In the genomic region with DNA sequence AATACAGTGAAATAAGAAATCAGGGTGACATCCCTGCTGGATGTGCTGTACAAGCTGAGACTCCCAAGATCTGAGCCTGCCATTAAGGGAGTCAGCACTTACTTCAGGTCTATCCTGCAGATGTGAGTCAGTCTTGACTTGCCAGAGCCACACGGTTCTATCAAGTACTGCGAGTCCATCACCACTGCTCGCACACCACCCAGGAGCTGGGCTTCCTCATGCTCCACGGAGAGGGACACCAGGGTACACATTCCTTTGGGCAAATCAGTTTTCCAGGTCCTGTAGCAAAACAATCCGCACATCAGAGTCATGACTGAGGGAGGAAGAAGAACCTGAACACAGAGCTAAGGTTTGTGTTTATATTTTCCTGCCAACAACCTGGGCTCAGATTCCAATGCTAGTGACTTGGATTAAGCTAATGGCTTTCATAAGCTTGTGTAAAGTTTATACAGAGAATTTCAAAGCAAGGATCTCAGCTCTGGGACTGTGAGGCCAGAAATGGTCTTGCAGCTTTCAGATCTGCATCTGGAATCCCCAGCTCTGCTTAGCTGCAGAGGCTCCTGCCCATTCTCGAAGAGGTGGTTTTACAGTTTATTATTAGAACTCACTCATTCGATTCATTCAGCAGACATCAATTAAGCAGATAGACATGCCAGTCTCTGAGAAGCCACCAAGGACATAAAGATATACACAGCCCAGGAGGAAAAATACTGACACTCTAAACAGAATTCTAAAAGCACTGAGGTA, we compare ENCODE assay signal across 1 cellular context.
TF ChIP-seq lines count a peak whose summit lies in the region.

No MANE protein-coding gene starts in this region.

TF ChIP-seq in IMR-90, 13 proteins besides CTCF, POLR2A, EP300 and RAD21 (continued from another document):
- TF ChIP-seq, protein P1, sequence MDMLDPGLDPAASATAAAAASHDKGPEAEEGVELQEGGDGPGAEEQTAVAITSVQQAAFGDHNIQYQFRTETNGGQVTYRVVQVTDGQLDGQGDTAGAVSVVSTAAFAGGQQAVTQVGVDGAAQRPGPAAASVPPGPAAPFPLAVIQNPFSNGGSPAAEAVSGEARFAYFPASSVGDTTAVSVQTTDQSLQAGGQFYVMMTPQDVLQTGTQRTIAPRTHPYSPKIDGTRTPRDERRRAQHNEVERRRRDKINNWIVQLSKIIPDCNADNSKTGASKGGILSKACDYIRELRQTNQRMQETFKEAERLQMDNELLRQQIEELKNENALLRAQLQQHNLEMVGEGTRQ (IDR thresholded peaks at IDR 0.05; ENCODE audit: low read depth, low read length): no peak
- TF ChIP-seq RCOR1 (IDR thresholded peaks at IDR 0.05; ENCODE audit: insufficient replicate concordance, low read length) (no peak), MAZ (IDR thresholded peaks at IDR 0.05; ENCODE audit: borderline replicate concordance, low read depth, low read length) (no peak), BHLHE40 (IDR thresholded peaks at IDR 0.05; ENCODE audit: low read depth, low read length) (no peak), FOS (IDR thresholded peaks at IDR 0.05; ENCODE audit: low read depth, low read length) (no peak)
